ENCODE assay signal across 1 cellular context in the genomic region with DNA sequence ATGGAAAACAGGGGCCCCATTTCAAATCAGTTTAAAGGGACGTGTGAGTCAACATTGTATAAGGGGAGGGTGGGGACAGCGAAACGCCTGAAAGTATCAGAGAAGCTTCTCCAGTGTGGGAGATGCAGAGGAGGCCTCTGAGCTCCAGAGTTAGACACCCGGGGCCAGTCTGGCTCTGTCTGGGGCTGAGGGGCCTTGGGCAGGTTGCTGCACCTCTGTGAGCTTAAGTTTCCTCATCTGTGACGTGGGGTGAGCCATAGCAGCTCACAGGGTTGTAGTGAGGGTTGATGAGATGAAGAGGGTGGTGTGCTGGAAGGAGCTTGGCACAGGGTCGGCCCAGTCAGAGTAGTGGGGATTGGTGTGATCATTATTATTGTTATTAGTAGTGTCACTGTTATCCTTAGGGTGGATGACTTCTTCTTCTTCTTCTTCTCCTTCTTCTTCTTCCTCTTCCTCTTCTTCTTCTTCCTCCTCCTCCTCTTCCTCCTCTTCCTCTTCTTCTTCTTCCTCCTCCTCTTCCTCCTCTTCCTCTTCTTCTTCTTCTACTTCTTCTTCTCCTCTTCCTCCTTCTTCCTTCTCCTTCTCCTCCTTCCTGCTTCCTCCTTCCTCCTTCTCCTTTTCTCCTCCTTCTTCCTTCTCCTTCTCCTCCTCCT.
TF ChIP-seq lines count a peak whose summit lies in the region.

No MANE protein-coding gene starts in this region.

TF ChIP-seq in HepG2, 621 proteins besides CTCF, POLR2A, EP300 and RAD21 (continued from another document):
- TF ChIP-seq, protein P1, sequence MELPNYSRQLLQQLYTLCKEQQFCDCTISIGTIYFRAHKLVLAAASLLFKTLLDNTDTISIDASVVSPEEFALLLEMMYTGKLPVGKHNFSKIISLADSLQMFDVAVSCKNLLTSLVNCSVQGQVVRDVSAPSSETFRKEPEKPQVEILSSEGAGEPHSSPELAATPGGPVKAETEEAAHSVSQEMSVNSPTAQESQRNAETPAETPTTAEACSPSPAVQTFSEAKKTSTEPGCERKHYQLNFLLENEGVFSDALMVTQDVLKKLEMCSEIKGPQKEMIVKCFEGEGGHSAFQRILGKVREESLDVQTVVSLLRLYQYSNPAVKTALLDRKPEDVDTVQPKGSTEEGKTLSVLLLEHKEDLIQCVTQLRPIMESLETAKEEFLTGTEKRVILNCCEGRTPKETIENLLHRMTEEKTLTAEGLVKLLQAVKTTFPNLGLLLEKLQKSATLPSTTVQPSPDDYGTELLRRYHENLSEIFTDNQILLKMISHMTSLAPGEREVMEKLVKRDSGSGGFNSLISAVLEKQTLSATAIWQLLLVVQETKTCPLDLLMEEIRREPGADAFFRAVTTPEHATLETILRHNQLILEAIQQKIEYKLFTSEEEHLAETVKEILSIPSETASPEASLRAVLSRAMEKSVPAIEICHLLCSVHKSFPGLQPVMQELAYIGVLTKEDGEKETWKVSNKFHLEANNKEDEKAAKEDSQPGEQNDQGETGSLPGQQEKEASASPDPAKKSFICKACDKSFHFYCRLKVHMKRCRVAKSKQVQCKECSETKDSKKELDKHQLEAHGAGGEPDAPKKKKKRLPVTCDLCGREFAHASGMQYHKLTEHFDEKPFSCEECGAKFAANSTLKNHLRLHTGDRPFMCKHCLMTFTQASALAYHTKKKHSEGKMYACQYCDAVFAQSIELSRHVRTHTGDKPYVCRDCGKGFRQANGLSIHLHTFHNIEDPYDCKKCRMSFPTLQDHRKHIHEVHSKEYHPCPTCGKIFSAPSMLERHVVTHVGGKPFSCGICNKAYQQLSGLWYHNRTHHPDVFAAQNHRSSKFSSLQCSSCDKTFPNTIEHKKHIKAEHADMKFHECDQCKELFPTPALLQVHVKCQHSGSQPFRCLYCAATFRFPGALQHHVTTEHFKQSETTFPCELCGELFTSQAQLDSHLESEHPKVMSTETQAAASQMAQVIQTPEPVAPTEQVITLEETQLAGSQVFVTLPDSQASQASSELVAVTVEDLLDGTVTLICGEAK (IDR thresholded peaks at IDR 0.05), result no peak
- TF ChIP-seq, protein P1 (CRISPR knock-in tag; IDR thresholded peaks at IDR 0.05), result no peak
- TF ChIP-seq ZNF207 (IDR thresholded peaks at IDR 0.05; ENCODE audit: borderline replicate concordance) (no peak), SCMH1 (CRISPR knock-in tag; IDR thresholded peaks at IDR 0.05; ENCODE audit: borderline replicate concordance) (no peak), NR2C2 (CRISPR knock-in tag; IDR thresholded peaks at IDR 0.05; ENCODE audit: borderline replicate concordance) (no peak), PCBP2 (optimal IDR thresholded peaks at IDR 0.05; ENCODE audit: low read depth, low read length, poor library complexity, severe bottlenecking) (no peak)
- TF ChIP-seq, protein P2, sequence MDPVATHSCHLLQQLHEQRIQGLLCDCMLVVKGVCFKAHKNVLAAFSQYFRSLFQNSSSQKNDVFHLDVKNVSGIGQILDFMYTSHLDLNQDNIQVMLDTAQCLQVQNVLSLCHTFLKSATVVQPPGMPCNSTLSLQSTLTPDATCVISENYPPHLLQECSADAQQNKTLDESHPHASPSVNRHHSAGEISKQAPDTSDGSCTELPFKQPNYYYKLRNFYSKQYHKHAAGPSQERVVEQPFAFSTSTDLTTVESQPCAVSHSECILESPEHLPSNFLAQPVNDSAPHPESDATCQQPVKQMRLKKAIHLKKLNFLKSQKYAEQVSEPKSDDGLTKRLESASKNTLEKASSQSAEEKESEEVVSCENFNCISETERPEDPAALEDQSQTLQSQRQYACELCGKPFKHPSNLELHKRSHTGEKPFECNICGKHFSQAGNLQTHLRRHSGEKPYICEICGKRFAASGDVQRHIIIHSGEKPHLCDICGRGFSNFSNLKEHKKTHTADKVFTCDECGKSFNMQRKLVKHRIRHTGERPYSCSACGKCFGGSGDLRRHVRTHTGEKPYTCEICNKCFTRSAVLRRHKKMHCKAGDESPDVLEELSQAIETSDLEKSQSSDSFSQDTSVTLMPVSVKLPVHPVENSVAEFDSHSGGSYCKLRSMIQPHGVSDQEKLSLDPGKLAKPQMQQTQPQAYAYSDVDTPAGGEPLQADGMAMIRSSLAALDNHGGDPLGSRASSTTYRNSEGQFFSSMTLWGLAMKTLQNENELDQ (CRISPR knock-in tag; IDR thresholded peaks at IDR 0.05; ENCODE audit: borderline replicate concordance), result no peak
- TF ChIP-seq, protein P3, sequence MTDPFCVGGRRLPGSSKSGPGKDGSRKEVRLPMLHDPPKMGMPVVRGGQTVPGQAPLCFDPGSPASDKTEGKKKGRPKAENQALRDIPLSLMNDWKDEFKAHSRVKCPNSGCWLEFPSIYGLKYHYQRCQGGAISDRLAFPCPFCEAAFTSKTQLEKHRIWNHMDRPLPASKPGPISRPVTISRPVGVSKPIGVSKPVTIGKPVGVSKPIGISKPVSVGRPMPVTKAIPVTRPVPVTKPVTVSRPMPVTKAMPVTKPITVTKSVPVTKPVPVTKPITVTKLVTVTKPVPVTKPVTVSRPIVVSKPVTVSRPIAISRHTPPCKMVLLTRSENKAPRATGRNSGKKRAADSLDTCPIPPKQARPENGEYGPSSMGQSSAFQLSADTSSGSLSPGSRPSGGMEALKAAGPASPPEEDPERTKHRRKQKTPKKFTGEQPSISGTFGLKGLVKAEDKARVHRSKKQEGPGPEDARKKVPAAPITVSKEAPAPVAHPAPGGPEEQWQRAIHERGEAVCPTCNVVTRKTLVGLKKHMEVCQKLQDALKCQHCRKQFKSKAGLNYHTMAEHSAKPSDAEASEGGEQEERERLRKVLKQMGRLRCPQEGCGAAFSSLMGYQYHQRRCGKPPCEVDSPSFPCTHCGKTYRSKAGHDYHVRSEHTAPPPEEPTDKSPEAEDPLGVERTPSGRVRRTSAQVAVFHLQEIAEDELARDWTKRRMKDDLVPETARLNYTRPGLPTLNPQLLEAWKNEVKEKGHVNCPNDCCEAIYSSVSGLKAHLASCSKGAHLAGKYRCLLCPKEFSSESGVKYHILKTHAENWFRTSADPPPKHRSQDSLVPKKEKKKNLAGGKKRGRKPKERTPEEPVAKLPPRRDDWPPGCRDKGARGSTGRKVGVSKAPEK (CRISPR knock-in tag; IDR thresholded peaks at IDR 0.05; ENCODE audit: borderline replicate concordance), result no peak
